Comparison of ENCODE assay signal across 20 cellular contexts in the genomic region with DNA sequence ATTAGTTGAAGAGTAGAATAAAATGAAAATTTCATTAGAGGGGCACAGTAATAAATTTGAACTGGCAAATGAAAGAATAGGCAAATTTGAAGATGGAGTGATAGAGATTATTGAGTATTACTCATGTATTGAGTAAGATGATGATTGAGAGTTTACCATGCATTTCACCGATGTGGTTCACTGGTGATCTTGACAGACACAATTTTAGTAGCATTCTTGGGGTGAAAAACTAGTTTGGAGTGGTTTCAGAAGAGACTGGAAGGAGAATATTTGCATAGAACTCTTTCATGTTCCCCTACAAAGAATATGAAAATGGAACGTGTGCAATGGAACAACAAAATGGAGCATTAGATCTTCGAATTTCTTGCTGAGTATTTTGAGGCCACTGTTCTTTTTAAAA.
"Had no signal": no experiment of that assay in that cellular context is flagged by ENCODE, and none has a peak within 500 bp of the region (broad histone marks: within the 10 kb centered on the region; RNA-seq: fewer than 3 reads in every experiment).

No MANE protein-coding gene starts in this region.

- DNase-seq: activated CD4-positive, alpha-beta T cell treated with anti-CD3 and anti-CD28 coated beads for 1 hour; activated CD4-positive, alpha-beta T cell treated with anti-CD3 and anti-CD28 coated beads, Interleukin-2, amount 50 U/mL, for 1 hour; activated gamma-delta T cell treated with Interleukin-2 at 50 U/mL for 16 hours; activated T-cell treated with anti-CD3 and anti-CD28 coated beads, Interleukin-2, amount 50 U/mL, for 1 hour; anterior cingulate cortex; body of pancreas; cortex of kidney; head of caudate nucleus; hypothalamus; left ventricle myocardium inferior; naive thymus-derived CD8-positive, alpha-beta T cell; retina; stimulated activated CD4-positive, alpha-beta T cell treated with anti-CD3 and anti-CD28 coated beads, Interleukin-4, amount 100 ng/mL, for 1 hour; stimulated activated naive CD4-positive, alpha-beta T cell; thyroid gland; upper lobe of right lung had no signal

- H3K9me3 ChIP-seq: body of pancreas, gastroesophageal sphincter, left ventricle myocardium inferior, thyroid gland, upper lobe of right lung had no signal

- H3K27me3 ChIP-seq: body of pancreas, cardiac muscle cell, gastroesophageal sphincter, neural progenitor cell, thyroid gland, upper lobe of right lung had no signal

- H3K36me3 ChIP-seq: cardiac muscle cell, gastroesophageal sphincter, left ventricle myocardium inferior, neural progenitor cell, thyroid gland, upper lobe of right lung had no signal

- H3K27ac ChIP-seq: body of pancreas, cardiac muscle cell, epithelial cell of prostate, gastroesophageal sphincter, left ventricle myocardium inferior, neural progenitor cell, thyroid gland, upper lobe of right lung had no signal

- ATAC-seq: body of pancreas; gastroesophageal sphincter; naive thymus-derived CD8-positive, alpha-beta T cell; upper lobe of right lung had no signal

- H3K4me1 ChIP-seq: body of pancreas, gastroesophageal sphincter, left ventricle myocardium inferior, neural progenitor cell, thyroid gland, upper lobe of right lung had no signal

- H3K4me3 ChIP-seq: body of pancreas, cardiac muscle cell, gastroesophageal sphincter, left ventricle myocardium inferior, neural progenitor cell, thyroid gland, upper lobe of right lung had no signal
